11 cellular contexts compared by ENCODE assay signal in the genomic region with DNA sequence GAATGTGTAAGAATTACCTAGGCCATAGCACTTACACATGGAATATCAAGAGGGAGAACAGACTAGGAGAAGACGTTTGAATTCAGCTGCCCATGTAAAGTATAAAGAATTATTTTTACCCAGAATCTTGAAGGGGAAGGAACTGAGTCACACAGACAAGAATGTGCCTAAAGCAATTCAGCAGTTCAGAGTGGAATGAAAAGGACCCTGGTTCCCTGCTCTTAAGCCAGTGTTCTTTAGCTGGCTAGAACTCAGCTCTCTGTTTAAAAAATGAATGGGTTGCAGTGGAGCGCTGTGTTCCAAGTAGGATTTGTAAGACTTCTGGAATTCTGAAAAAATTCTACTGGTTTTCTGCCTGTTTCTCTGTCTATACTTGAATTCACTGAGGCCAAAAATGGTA.
DNase-seq lines count a peak whose midpoint lies in the region; ATAC-seq, FAIRE-seq and TF ChIP-seq lines count a peak whose summit lies in the region.
"Had no signal": no experiment of that assay in that cellular context is flagged by ENCODE, and none has a peak within 500 bp of the region (broad histone marks: within the 10 kb centered on the region; RNA-seq: fewer than 3 reads in every experiment).

No MANE protein-coding gene starts in this region.

- intact Hi-C loops in HCT116 (cut with micrococcal nuclease) (no loop called here), OCI-LY7 (cut with micrococcal nuclease; ENCODE audit: unreplicated experiment) (loop anchor here (10.0 kb wide), 1 partner anchor 361 kb away; no protein-coding TSS in a partner anchor)

- H3K9me2 ChIP-seq in HCT116 (ENCODE audit: insufficient read depth) (no peaks in the 10 kb centered on the region), OCI-LY7 (ENCODE audit: insufficient read depth, low read length) (no peaks in the 10 kb centered on the region)

- no peaks in the 10 kb centered on the region for H3K9me3 ChIP-seq in HCT116 (ENCODE audit: control insufficient read depth in 1 of 2, insufficient read depth in 1 of 2, low read depth in 1 of 2, low read length in 2 of 2)
- no peaks in the 10 kb centered on the region for H3K9me3 ChIP-seq in OCI-LY7 (ENCODE audit: low read length)

- POLR2A ChIA-PET in HCT116 (lab: Charles Lee) (no interaction called here), OCI-LY7 (lab: Charles Lee) (interaction anchor here (0.8 to 1.1 kb wide), 2 partner anchors 12 to 51 kb away, joined by 3 to 6 read pairs; no protein-coding TSS in a partner anchor)

- TF ChIP-seq RAD21 in HCT116 (IDR thresholded peaks at IDR 0.05; ENCODE audit: low read depth): no peak

- CTCF ChIA-PET in HCT116 (lab: Charles Lee) (no interaction called here), OCI-LY7 (lab: Charles Lee; ENCODE audit: unreplicated experiment) (interaction anchor here (0.6 kb wide), 1 partner anchor 147 kb away, joined by 3 read pairs; no protein-coding TSS in a partner anchor)

- DNase-seq in HCT116 (ENCODE audit: low read depth, low spot score): no peak
- peak; percentile 95 for DNase-seq in astrocyte of the spinal cord (ENCODE audit: low read depth, low spot score)
- DNase-seq in iris pigment epithelial cell (ENCODE audit: low read depth): peak; percentile 94
- peak; percentile 78 for DNase-seq in stromal cell of bone marrow (ENCODE audit: low read depth)
- no peak for DNase-seq in OCI-LY7 (ENCODE audit: low spot score)
- no peak for DNase-seq in GM12892 (ENCODE audit: insufficient read length)
- DNase-seq: activated T-cell treated with anti-CD3 and anti-CD28 coated beads, Interleukin-2, amount 50 U/mL, for 4 hours; H7 had no signal

- BruUV-seq in HCT116 (replicated peaks; lab: Mats Ljungman, UMichigan) (no TSS peak), OCI-LY7 (replicated peaks; lab: Mats Ljungman, UMichigan) (no TSS peak)

- no peak overlapping the region for H2AFZ ChIP-seq in HCT116 (ENCODE audit: low read depth, low read length, poor library complexity, severe bottlenecking)
- no peak overlapping the region for H2AFZ ChIP-seq in OCI-LY7 (ENCODE audit: low read length)

- no peaks in the 10 kb centered on the region for H3K79me2 ChIP-seq in HCT116 (ENCODE audit: insufficient read depth, low read length)
- no peaks in the 10 kb centered on the region for H3K79me2 ChIP-seq in OCI-LY7 (ENCODE audit: insufficient read depth, low read depth, low read length)

- no peaks in the 10 kb centered on the region for H4K20me1 ChIP-seq in HCT116 (ENCODE audit: insufficient read depth)
- no peaks in the 10 kb centered on the region for H4K20me1 ChIP-seq in OCI-LY7 (ENCODE audit: insufficient read depth, low read length)

- H3K36me3 ChIP-seq in HCT116 (ENCODE audit: control insufficient read depth in 1 of 2, insufficient read depth in 2 of 2, low read length in 2 of 2) (no peaks in the 10 kb centered on the region), OCI-LY7 (ENCODE audit: insufficient read depth, low read length) (no peaks in the 10 kb centered on the region)

- FAIRE-seq in GM12892 (lab: Jason Lieb, UNC): no peak

- RAD21 ChIA-PET in HCT116 (lab: Charles Lee; ENCODE audit: low non-redundant PET in 1 of 2, low total read pairs in 2 of 2, uncharacterized antibody in 2 of 2, unreplicated experiment in 2 of 2): no interaction called here

- H3K4me2 ChIP-seq in HCT116 (ENCODE audit: low read length) (peak overlapping the region; percentile 27), OCI-LY7 (ENCODE audit: low read length) (no peak overlapping the region)

- TF ChIP-seq CTCF in HCT116 (IDR thresholded peaks at IDR 0.05 in 2 of 3, conservative IDR thresholded peaks at IDR 0.05 in 1 of 3; ENCODE audit: borderline replicate concordance in 1 of 3, insufficient read depth in 1 of 3, low read depth in 2 of 3, low read length in 2 of 3) (no peak), astrocyte of the spinal cord (IDR thresholded peaks at IDR 0.05; ENCODE audit: low read depth, low read length) (no peak), OCI-LY7 (conservative IDR thresholded peaks at IDR 0.05; ENCODE audit: low read length) (no peak)

- no peak for TF ChIP-seq POLR2A in HCT116 (IDR thresholded peaks at IDR 0.05; ENCODE audit: borderline replicate concordance, extremely low read depth, insufficient read depth, insufficient read length)
- TF ChIP-seq POLR2A in GM12892 (IDR thresholded peaks at IDR 0.05; ENCODE audit: low read depth, low read length): no peak

- H3K27ac ChIP-seq in HCT116 (ENCODE audit: low read depth, low read length): no peak overlapping the region
- H3K27ac ChIP-seq in OCI-LY7 (ENCODE audit: low read depth, low read length, poor library complexity, severe bottlenecking): no peak overlapping the region

- H3K9ac ChIP-seq in HCT116 (ENCODE audit: low read length): no peak overlapping the region

- H3K4me1 ChIP-seq in HCT116 (ENCODE audit: control insufficient read depth in 1 of 2, insufficient read depth in 2 of 2, low read length in 2 of 2) (peaks cover 6 to 10% of the 10 kb centered on the region in 2 experiments; a peak in 3 of 4 replicates), OCI-LY7 (ENCODE audit: insufficient read depth, low read length, poor library complexity, severe bottlenecking) (peaks cover 3% of the 10 kb centered on the region)

- in situ Hi-C loops in astrocyte of the spinal cord (cut with HindIII; ENCODE audit: low sequenced_read_pairs): no loop called here

- ATAC-seq in HCT116: no peak
- no peak for ATAC-seq in GM18519 (IDR thresholded peaks at IDR 0.05; ENCODE audit: low FRiP score, unreplicated experiment)
- ATAC-seq in HG03025 (IDR thresholded peaks at IDR 0.05; ENCODE audit: low FRiP score, unreplicated experiment): no peak
- ATAC-seq: activated T-cell treated with anti-CD3 and anti-CD28 coated beads, Interleukin-2, amount 50 U/mL, for 4 hours had no signal

- no peaks in the 10 kb centered on the region for H3K27me3 ChIP-seq in HCT116 (ENCODE audit: insufficient read depth, low read length)

- no peak overlapping the region for H3K4me3 ChIP-seq in HCT116 (replicated peaks in 1 of 2; ENCODE audit: low read depth in 1 of 2, low read length in 2 of 2)
- H3K4me3 ChIP-seq in astrocyte of the spinal cord (ENCODE audit: low read depth, low read length): no peak overlapping the region
- H3K4me3 ChIP-seq in OCI-LY7 (ENCODE audit: low read depth, low read length, poor library complexity, severe bottlenecking): no peak overlapping the region
- H3K4me3 ChIP-seq: skin epidermis had no signal

TF ChIP-seq in HCT116, 20 proteins besides CTCF, POLR2A, EP300 and RAD21:
- no peak for TF ChIP-seq EZH2 (IDR thresholded peaks at IDR 0.05)
- TF ChIP-seq SIN3A (IDR thresholded peaks at IDR 0.05; ENCODE audit: low read depth): no peak
- TF ChIP-seq FOSL1 (IDR thresholded peaks at IDR 0.05; ENCODE audit: low read depth): peak; percentile 40; the same call in 1 of the 2 replicates
- TF ChIP-seq, protein P1, sequence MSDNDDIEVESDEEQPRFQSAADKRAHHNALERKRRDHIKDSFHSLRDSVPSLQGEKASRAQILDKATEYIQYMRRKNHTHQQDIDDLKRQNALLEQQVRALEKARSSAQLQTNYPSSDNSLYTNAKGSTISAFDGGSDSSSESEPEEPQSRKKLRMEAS (IDR thresholded peaks at IDR 0.05): no peak
- 0 out of 2 replicates have a peak, but pooled peaks have one; percentile 27 for TF ChIP-seq JUND (IDR thresholded peaks at IDR 0.05)
TF ChIP-seq in HCT116: peak in this region for 2.

Comparison
In these comparisons a context has a peak if more than half of its experiments do, and no peak if none do; other contexts are left out.
1. DNase-seq: peak in astrocyte of the spinal cord (single experiment), iris pigment epithelial cell (single experiment) and stromal cell of bone marrow (single experiment); none in HCT116 (single experiment), OCI-LY7 (single experiment) and GM12892 (single experiment).